9 cellular contexts compared by ENCODE assay signal in the genomic region with DNA sequence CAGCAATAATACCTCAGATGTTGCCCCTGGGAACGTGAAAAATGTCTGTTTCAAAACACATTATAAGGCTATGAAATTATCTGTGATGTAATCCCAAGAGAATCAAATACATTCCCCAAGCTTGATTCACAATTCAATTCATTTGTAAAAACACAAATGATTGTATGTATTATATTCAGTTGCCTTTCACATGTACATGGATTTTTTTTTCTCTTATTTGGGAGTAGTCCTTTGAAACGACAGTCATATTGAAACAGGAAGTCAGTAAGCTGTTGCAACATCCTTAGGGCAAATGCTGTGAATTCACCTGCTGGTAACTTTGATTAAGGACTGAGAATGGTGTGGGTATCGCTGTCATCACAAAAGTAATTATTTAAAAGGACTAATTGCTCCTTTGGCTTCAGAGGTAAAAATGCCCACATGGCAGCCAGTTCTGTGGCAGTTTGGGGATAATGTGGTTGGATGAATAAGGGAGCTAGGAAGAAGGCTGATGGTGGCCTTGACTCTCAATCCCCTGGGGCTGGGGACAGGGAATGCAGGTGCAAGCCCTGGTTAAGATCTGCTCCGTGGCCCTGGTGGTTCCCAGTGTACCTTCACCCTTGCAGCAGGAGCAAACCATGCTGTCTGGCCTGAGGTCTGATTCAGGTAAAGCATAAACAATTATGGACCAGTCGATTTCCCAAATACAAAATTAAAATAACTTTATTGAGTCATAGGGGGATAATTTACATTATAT. TPM values are rescaled to one million over a fixed set of nuclear protein-coding genes. Genes with fewer than 3 reads are reported as not detected.
A peak's percentile ranks its signal among the peaks of the same experiment; 100 is the strongest.
DNase-seq lines count a peak whose midpoint lies in the region; ATAC-seq, FAIRE-seq and TF ChIP-seq lines count a peak whose summit lies in the region.
"Had no signal": no experiment of that assay in that cellular context is flagged by ENCODE, and none has a peak within 500 bp of the region (broad histone marks: within the 10 kb centered on the region; RNA-seq: fewer than 3 reads in every experiment).

No MANE protein-coding gene starts in this region.

- H3K79me2 ChIP-seq in parathyroid adenoma: no peaks in the 10 kb centered on the region

- H2AFZ ChIP-seq in parathyroid adenoma: peak overlapping the region; percentile 60

- peak; percentile 14 for TF ChIP-seq CTCF in GM12873 (IDR thresholded peaks at IDR 0.05; ENCODE audit: insufficient read depth, low read depth, low read length, missing control alignments)
- peak in 2 of 6 experiments; percentile 6 to 23 for TF ChIP-seq CTCF in adrenal gland (IDR thresholded peaks at IDR 0.05)
- TF ChIP-seq CTCF in parathyroid adenoma (IDR thresholded peaks at IDR 0.05): no peak

- peak overlapping the region; percentile 10 to 75 (median 29) for H3K27ac ChIP-seq in adrenal gland
- peak overlapping the region; percentile 79 for H3K27ac ChIP-seq in parathyroid adenoma
- H3K27ac ChIP-seq: SK-N-MC had no signal

- no peak overlapping the region for H3K4me3 ChIP-seq in adrenal gland
- H3K4me3 ChIP-seq in parathyroid adenoma (ENCODE audit: low read depth, low read length): peak overlapping the region; percentile 16
- H3K4me3 ChIP-seq: SK-N-MC had no signal

- WGBS in adrenal gland, 4 donors: 45 to 60% (median 49%) methylated on average over 5 of the region's 5 CpGs

- H3K9me3 ChIP-seq in adrenal gland (replicated peaks in 1 of 3) (no peaks in the 10 kb centered on the region), parathyroid adenoma (ENCODE audit: control insufficient read depth, low read length) (no peaks in the 10 kb centered on the region)

- H3K9ac ChIP-seq in parathyroid adenoma: no peak overlapping the region

- peaks cover 22 to 28% of the 10 kb centered on the region in 2 donors for H3K4me1 ChIP-seq in adrenal gland (replicated peaks in 1 of 2)
- H3K4me1 ChIP-seq in parathyroid adenoma: peaks cover 21% of the 10 kb centered on the region

- peak overlapping the region; percentile 31 for H3K4me2 ChIP-seq in parathyroid adenoma (ENCODE audit: low read length)

- H3K36me3 ChIP-seq in adrenal gland (replicated peaks in 1 of 2): no peaks in the 10 kb centered on the region
- H3K36me3 ChIP-seq in parathyroid adenoma (ENCODE audit: control insufficient read depth, insufficient read depth, low read length): no peaks in the 10 kb centered on the region

- peak; percentile 84 for ATAC-seq in GM21576 (IDR thresholded peaks at IDR 0.05; ENCODE audit: unreplicated experiment)

- no peaks in the 10 kb centered on the region for H3K27me3 ChIP-seq in adrenal gland
- H3K27me3 ChIP-seq in parathyroid adenoma (ENCODE audit: control insufficient read depth, insufficient read depth, low read length): no peaks in the 10 kb centered on the region

- intact Hi-C loops in adrenal gland (cut with DNase I): no loop called here

- TF ChIP-seq POLR2A in adrenal gland (IDR thresholded peaks at IDR 0.05): no peak

- no peak for FAIRE-seq in frontal cortex (lab: Jason Lieb, UNC)

- DNase-seq in KG1 (lab: John Stamatoyannopoulos, UW): peak; percentile 22
- no peak for DNase-seq in adrenal gland
- DNase-seq in frontal cortex (ENCODE audit: low spot score in 2 of 2): no peak
- no peak for DNase-seq in NK-92 treated with Interleukin-12 subunit alpha and Interleukin-12 subunit beta, amount 100 ng/mL, for 24 hours (lab: John Stamatoyannopoulos, UW)
- no peak for DNase-seq in retina

RNA-seq across cellular contexts. Expression of gene EHF, which starts 13.3 kb away (rescaled TPM):
- total RNA-seq in adrenal gland (1 to 10 TPM in 5 of 8 donors, under 1 TPM in 3; 0.43 to 6.8 (median 1.3) TPM), frontal cortex (0.41 TPM)
- polyA plus RNA-seq in adrenal gland: under 1 TPM; 0.38 to 0.64 (median 0.40) TPM
